12 cellular contexts compared by ENCODE assay signal in genomic region chr15:99452010-99452409, GRCh38.
DNase-seq lines count a peak whose midpoint lies in the region; ATAC-seq and TF ChIP-seq lines count a peak whose summit lies in the region.
"Had no signal": no experiment of that assay in that cellular context is flagged by ENCODE, and none has a peak within 500 bp of the region (broad histone marks: within the 10 kb centered on the region; RNA-seq: fewer than 3 reads in every experiment).

No MANE protein-coding gene starts in this region.

- in situ Hi-C loops in transverse colon (cut with MboI; ENCODE audit: low pct_ligation_motif_present in 1 of 4, low pct_unique_long_range_greater_than_20kb in 1 of 4, low sequenced_read_pairs in 3 of 4) = no loop called here

- DNase-seq in activated naive CD4-positive, alpha-beta T cell treated with anti-CD3 and anti-CD28 coated beads for 36 hours = no peak
- DNase-seq in coronary artery (ENCODE audit: low spot score) (peak; percentile 70), naive B cell (no peak), transverse colon (no peak), NCI-H187 treated with DMSO at 0.1 percent for 48 hours (lab: John Stamatoyannopoulos, UW) (no peak), DMS79 (lab: John Stamatoyannopoulos, UW) (no peak)
- DNase-seq: activated CD4-positive, alpha-beta T cell treated with anti-CD3 and anti-CD28 coated beads for 4 hours; activated naive CD4-positive, alpha-beta T cell treated with anti-CD3 and anti-CD28 coated beads, Interleukin-2, amount 50 U/mL, for 16 hours; NCI-H1694 treated with DMSO at 0.1 percent for 48 hours; NK-92 treated with Interleukin-12 subunit alpha and Interleukin-12 subunit beta, amount 100 ng/mL, for 24 hours had no signal

- H3K4me1 Mint-ChIP-seq in activated naive CD4-positive, alpha-beta T cell treated with anti-CD3 and anti-CD28 coated beads, Interleukin-2, amount 50 U/mL, for 24 hours = peaks cover 45% of the 10 kb centered on the region
- peaks cover 41% of the 10 kb centered on the region for H3K4me1 Mint-ChIP-seq in activated naive CD4-positive, alpha-beta T cell treated with anti-CD3 and anti-CD28 coated beads for 36 hours (ENCODE audit: low read depth)
- H3K4me1 Mint-ChIP-seq in naive B cell = peaks cover 46 to 54% (median 48%) of the 10 kb centered on the region in 3 donors

- H3K27me3 ChIP-seq in transverse colon = no peaks in the 10 kb centered on the region

- ATAC-seq in naive B cell (ENCODE audit: low read depth in 2 of 2) = no peak
- no peak for ATAC-seq in HG03521 (IDR thresholded peaks at IDR 0.05; ENCODE audit: unreplicated experiment)

- H3K27ac ChIP-seq in coronary artery (peak overlapping the region; percentile 66 to 99), transverse colon (peak overlapping the region in 3 of 4 donors; percentile 26 to 72 (median 63))

- no peaks in the 10 kb centered on the region for H3K9me3 Mint-ChIP-seq in activated naive CD4-positive, alpha-beta T cell treated with anti-CD3 and anti-CD28 coated beads, Interleukin-2, amount 50 U/mL, for 24 hours
- H3K9me3 Mint-ChIP-seq in activated naive CD4-positive, alpha-beta T cell treated with anti-CD3 and anti-CD28 coated beads for 36 hours = no peaks in the 10 kb centered on the region
- peaks cover 0 to 3% (median 0%) of the 10 kb centered on the region in 7 donors for H3K9me3 Mint-ChIP-seq in naive B cell

- H3K4me3 Mint-ChIP-seq in activated naive CD4-positive, alpha-beta T cell treated with anti-CD3 and anti-CD28 coated beads, Interleukin-2, amount 50 U/mL, for 24 hours = peak overlapping the region; percentile 58
- H3K4me3 Mint-ChIP-seq in activated naive CD4-positive, alpha-beta T cell treated with anti-CD3 and anti-CD28 coated beads for 36 hours = no peak overlapping the region
- H3K4me3 Mint-ChIP-seq in naive B cell = peak overlapping the region; percentile 10 to 87 (median 78)

- no peaks in the 10 kb centered on the region for H3K9me3 ChIP-seq in transverse colon

- CTCF ChIA-PET in activated naive CD4-positive, alpha-beta T cell treated with anti-CD3 and anti-CD28 coated beads for 36 hours (lab: Charles Lee) = no interaction called here

- intact Hi-C loops in activated naive CD4-positive, alpha-beta T cell treated with anti-CD3 and anti-CD28 coated beads for 36 hours (cut with micrococcal nuclease) = no loop called here
- intact Hi-C loops in transverse colon (cut with DNase I; ENCODE audit: low total_unique reads) = no loop called here

- H3K27ac Mint-ChIP-seq in activated naive CD4-positive, alpha-beta T cell treated with anti-CD3 and anti-CD28 coated beads, Interleukin-2, amount 50 U/mL, for 24 hours = no peak overlapping the region
- no peak overlapping the region for H3K27ac Mint-ChIP-seq in activated naive CD4-positive, alpha-beta T cell treated with anti-CD3 and anti-CD28 coated beads for 36 hours
- peak overlapping the region in 5 of 6 donors; percentile 9 to 93 (median 60) for H3K27ac Mint-ChIP-seq in naive B cell

- 95 to 100% methylated on average over 1 to 11 of the region's 11 CpGs for WGBS in transverse colon (ENCODE audit: low coverage in 1 of 2), 2 donors

- H3K36me3 ChIP-seq in transverse colon = no peaks in the 10 kb centered on the region

- peaks cover 0 to 44% (median 10%) of the 10 kb centered on the region in 4 donors for H3K4me1 ChIP-seq in transverse colon

- no peak overlapping the region for H3K4me3 ChIP-seq in coronary artery
- H3K4me3 ChIP-seq in transverse colon = no peak overlapping the region

- no peak for TF ChIP-seq POLR2A in transverse colon (IDR thresholded peaks at IDR 0.05)

- no peak for TF ChIP-seq EP300 in transverse colon (IDR thresholded peaks at IDR 0.05; ENCODE audit: low read depth)

- no peaks in the 10 kb centered on the region for H3K36me3 Mint-ChIP-seq in activated naive CD4-positive, alpha-beta T cell treated with anti-CD3 and anti-CD28 coated beads, Interleukin-2, amount 50 U/mL, for 24 hours
- no peaks in the 10 kb centered on the region for H3K36me3 Mint-ChIP-seq in activated naive CD4-positive, alpha-beta T cell treated with anti-CD3 and anti-CD28 coated beads for 36 hours (ENCODE audit: low read depth)
- no peaks in the 10 kb centered on the region for H3K36me3 Mint-ChIP-seq in naive B cell

- no peak for TF ChIP-seq CTCF in coronary artery (IDR thresholded peaks at IDR 0.05)
- TF ChIP-seq CTCF in transverse colon (IDR thresholded peaks at IDR 0.05) = no peak

- H3K27me3 Mint-ChIP-seq in activated naive CD4-positive, alpha-beta T cell treated with anti-CD3 and anti-CD28 coated beads, Interleukin-2, amount 50 U/mL, for 24 hours = no peaks in the 10 kb centered on the region
- H3K27me3 Mint-ChIP-seq in activated naive CD4-positive, alpha-beta T cell treated with anti-CD3 and anti-CD28 coated beads for 36 hours (ENCODE audit: low read depth) = no peaks in the 10 kb centered on the region
- peaks cover 0 to 4% (median 0%) of the 10 kb centered on the region in 3 donors for H3K27me3 Mint-ChIP-seq in naive B cell

Comparison
In these comparisons a context has a peak if more than half of its experiments do, and no peak if none do; other contexts are left out.
1. H3K27ac Mint-ChIP-seq: peak in naive B cell (5 of 6); none in activated naive CD4-positive, alpha-beta T cell treated with anti-CD3 and anti-CD28 coated beads, Interleukin-2, amount 50 U/mL, for 24 hours (single experiment) and activated naive CD4-positive, alpha-beta T cell treated with anti-CD3 and anti-CD28 coated beads for 36 hours (single experiment).